12 cellular contexts compared by ENCODE assay signal in genomic region chr21:35614412-35614901, GRCh38.
A peak's percentile ranks its signal among the peaks of the same experiment; 100 is the strongest.
DNase-seq lines count a peak whose midpoint lies in the region; ATAC-seq, FAIRE-seq and TF ChIP-seq lines count a peak whose summit lies in the region.
"Had no signal": no experiment of that assay in that cellular context is flagged by ENCODE, and none has a peak within 500 bp of the region (broad histone marks: within the 10 kb centered on the region; RNA-seq: fewer than 3 reads in every experiment).

No MANE protein-coding gene starts in this region.

- H2BK20ac ChIP-seq in H1 (ENCODE audit: low read length) = 0 out of 2 replicates have a peak overlapping the region, but pooled peaks have one; percentile 6

- no peaks in the 10 kb centered on the region for H3F3A ChIP-seq in GM23338 (replicated peaks; ENCODE audit: low read depth)

- 0 out of 2 replicates have a peak overlapping the region, but pooled peaks have one; percentile 1 for H2BK15ac ChIP-seq in H1 (ENCODE audit: low read length)

- H3K4me3 ChIP-seq in GM23338 (no peak overlapping the region), H1 (ENCODE audit: extremely low read depth in 1 of 4, insufficient read depth in 2 of 4, low read depth in 3 of 4, low read length in 4 of 4) (no peak overlapping the region), trophoblast cell (ENCODE audit: low read depth, low read length) (no peak overlapping the region), stomach (no peak overlapping the region)

- intact Hi-C loops in stomach (cut with DNase I; ENCODE audit: low total_unique reads) = no loop called here

- CTCF ChIA-PET in H1 (lab: Charles Lee; ENCODE audit: partially characterized antibody) = no interaction called here

- H2AK5ac ChIP-seq in H1 (ENCODE audit: low read depth, low read length) = no peak overlapping the region
- no peak overlapping the region for H2AK5ac ChIP-seq in trophoblast cell (ENCODE audit: low read length)

- no peak overlapping the region for H3K9ac ChIP-seq in H1 (replicated peaks in 1 of 4; ENCODE audit: extremely low read depth in 1 of 4, low read depth in 3 of 4, low read length in 3 of 4)
- no peak overlapping the region for H3K9ac ChIP-seq in trophoblast cell (ENCODE audit: low read length)

- H3K27me3 ChIP-seq in GM23338 (ENCODE audit: insufficient read depth) = no peaks in the 10 kb centered on the region
- no peaks in the 10 kb centered on the region for H3K27me3 ChIP-seq in H1 (replicated peaks in 1 of 4; ENCODE audit: control insufficient read depth in 3 of 4, extremely low read depth in 1 of 4, insufficient read depth in 3 of 4, low read length in 3 of 4)
- H3K27me3 ChIP-seq in trophoblast cell (ENCODE audit: insufficient read depth, low read length) = no peaks in the 10 kb centered on the region
- H3K27me3 ChIP-seq in stomach = no peaks in the 10 kb centered on the region

- H3K9me3 Mint-ChIP-seq in GM23338 = no peaks in the 10 kb centered on the region
- H3K9me3 Mint-ChIP-seq: activated CD4-positive, alpha-beta memory T cell treated with anti-CD3 and anti-CD28 coated beads, Interleukin-2, amount 10 ng/mL, durations not matched to agents 7 days and 5 days; CD8-positive, alpha-beta T cell; naive B cell had no signal

- H2AFZ ChIP-seq in GM23338 (0 out of 2 replicates have a peak overlapping the region, but pooled peaks have one; percentile 19), H1 (ENCODE audit: low read length) (peak overlapping the region; percentile 31; the same call in 1 of the 2 replicates), trophoblast cell (ENCODE audit: insufficient read depth, low read length, poor library complexity) (no peak overlapping the region)

- ATAC-seq in GM23338 (no peak), HG03469 (IDR thresholded peaks at IDR 0.05; ENCODE audit: unreplicated experiment) (no peak)
- ATAC-seq: CD8-positive, alpha-beta T cell had no signal

- H4K5ac ChIP-seq in H1 (ENCODE audit: insufficient read length, low read depth, low read length) = no peak overlapping the region

- no peak overlapping the region for H3K4me3 Mint-ChIP-seq in GM23338
- H3K4me3 Mint-ChIP-seq: activated CD4-positive, alpha-beta memory T cell treated with anti-CD3 and anti-CD28 coated beads, Interleukin-2, amount 10 ng/mL, durations not matched to agents 7 days and 5 days; CD8-positive, alpha-beta T cell; naive B cell had no signal

- peak overlapping the region; percentile 25 for H4K91ac ChIP-seq in H1 (replicated peaks; ENCODE audit: insufficient read length, low read length)
- no peak overlapping the region for H4K91ac ChIP-seq in trophoblast cell (ENCODE audit: low read depth, low read length)

- no peak overlapping the region for H2BK120ac ChIP-seq in H1 (replicated peaks; ENCODE audit: low read depth, low read length)
- H2BK120ac ChIP-seq in trophoblast cell (ENCODE audit: insufficient read depth, low read length, poor library complexity) = peak overlapping the region; percentile 5

- DNase-seq in GM23338 (ENCODE audit: low spot score) (no peak), NCI-H345 (lab: John Stamatoyannopoulos, UW) (peak; percentile 77), H1 (ENCODE audit: low read depth in 1 of 2, low spot score in 2 of 2) (no peak), trophoblast cell (peak; percentile 64 to 86), NCI-H1694 (lab: John Stamatoyannopoulos, UW) (no peak), stomach (no peak)
- DNase-seq: activated CD4-positive, alpha-beta memory T cell treated with anti-CD3 and anti-CD28 coated beads, Interleukin-2, amount 10 ng/mL, durations not matched to agents 7 days and 5 days; CD8-positive, alpha-beta T cell; naive B cell; NCI-H2171 treated with DMSO at 0.1 percent for 48 hours; T-helper 2 cell had no signal

- H4K20me1 ChIP-seq in GM23338 (replicated peaks; ENCODE audit: insufficient read depth) (no peaks in the 10 kb centered on the region), H1 (replicated peaks in 1 of 2; ENCODE audit: control insufficient read depth in 1 of 2, insufficient read depth in 2 of 2, low read length in 2 of 2) (no peaks in the 10 kb centered on the region)

- WGBS in H1 (ENCODE audit: extremely low coverage in 1 of 2, insufficient coverage in 1 of 2, insufficient read length in 1 of 2, insufficient replicate concordance in 2 of 2, low coverage in 1 of 2, low lambda C conversion rate in 2 of 2, missing lambda C conversion rate in 1 of 2), 2 experiments = 91% methylated on average over 4 of the region's 4 CpGs; no CpG with 5 or more reads in 1 of the 2 experiments
- no CpG with 5 or more reads among the region's 4 CpGs for WGBS in trophoblast cell (ENCODE audit: extremely low coverage, insufficient coverage, insufficient read length)
- WGBS in stomach, 5 donors = 38 to 61% (median 59%) methylated on average over 4 of the region's 4 CpGs

- H3K4me2 ChIP-seq in GM23338 (no peak overlapping the region), H1 (ENCODE audit: insufficient read depth in 1 of 2, low read depth in 2 of 2, low read length in 2 of 2) (no peak overlapping the region), trophoblast cell (ENCODE audit: low read length) (no peak overlapping the region)

- no peak overlapping the region for H3K56ac ChIP-seq in H1 (replicated peaks; ENCODE audit: insufficient read length, low read depth, low read length)

- H3K4me1 Mint-ChIP-seq in GM23338 = peaks cover 11% of the 10 kb centered on the region; the same call in 2 of the 3 replicates
- H3K4me1 Mint-ChIP-seq: activated CD4-positive, alpha-beta memory T cell treated with anti-CD3 and anti-CD28 coated beads, Interleukin-2, amount 10 ng/mL, durations not matched to agents 7 days and 5 days had no signal

- no peak overlapping the region for H3K18ac ChIP-seq in H1 (ENCODE audit: extremely low read depth, low read length)
- H3K18ac ChIP-seq in trophoblast cell (ENCODE audit: low read length) = peak overlapping the region; percentile 23

- H4K8ac ChIP-seq in H1 (ENCODE audit: extremely low read depth, insufficient read depth, low read length) = no peak overlapping the region
- H4K8ac ChIP-seq in trophoblast cell (ENCODE audit: low read depth, low read length) = no peak overlapping the region

- H3K14ac ChIP-seq in H1 (ENCODE audit: insufficient read length) (no peak overlapping the region), trophoblast cell (ENCODE audit: low read length) (no peak overlapping the region)

- H4K12ac ChIP-seq in trophoblast cell (ENCODE audit: low read depth, low read length) = no peak overlapping the region

- POLR2A ChIA-PET in H1 (lab: Charles Lee; ENCODE audit: partially characterized antibody) = no interaction called here

- H3K27me3 Mint-ChIP-seq in GM23338 (ENCODE audit: insufficient read depth, low read depth, poor library complexity) = no peaks in the 10 kb centered on the region

- TF ChIP-seq POLR2A in H1 (IDR thresholded peaks at IDR 0.05; ENCODE audit: control extremely low read depth in 1 of 2, low read depth in 2 of 2, low read length in 2 of 2) (no peak), stomach (IDR thresholded peaks at IDR 0.05) (no peak)

- H3K27ac Mint-ChIP-seq in GM23338 = no peak overlapping the region
- H3K27ac Mint-ChIP-seq: activated CD4-positive, alpha-beta memory T cell treated with anti-CD3 and anti-CD28 coated beads, Interleukin-2, amount 10 ng/mL, durations not matched to agents 7 days and 5 days; CD8-positive, alpha-beta T cell had no signal

- no peak overlapping the region for H3K27ac ChIP-seq in GM23338 (ENCODE audit: low read depth)
- no peak overlapping the region for H3K27ac ChIP-seq in H1 (ENCODE audit: low read depth, low read length)
- H3K27ac ChIP-seq in trophoblast cell (ENCODE audit: low read depth, low read length) = no peak overlapping the region
- no peak overlapping the region for H3K27ac ChIP-seq in stomach

- H3K9me3 ChIP-seq in H1 (ENCODE audit: insufficient read depth in 2 of 2, low read depth in 1 of 2, low read length in 1 of 2) (0 out of 4 replicates have a peak, but pooled peaks cover 0 to 4% of the 10 kb centered on the region in 2 experiments), trophoblast cell (ENCODE audit: insufficient read depth, low read depth, low read length) (peaks cover 2% of the 10 kb centered on the region), stomach (no peaks in the 10 kb centered on the region)

- no peak overlapping the region for H3K23ac ChIP-seq in H1 (ENCODE audit: insufficient read length)
- H3K23ac ChIP-seq in trophoblast cell (ENCODE audit: low read length) = no peak overlapping the region

- H3K79me2 ChIP-seq in GM23338 (replicated peaks; ENCODE audit: insufficient read depth) (no peaks in the 10 kb centered on the region), H1 (ENCODE audit: control insufficient read depth in 1 of 2, insufficient read depth in 2 of 2, low read length in 2 of 2) (no peaks in the 10 kb centered on the region), trophoblast cell (ENCODE audit: control insufficient read depth, insufficient read depth, low read length, poor library complexity) (no peaks in the 10 kb centered on the region)

- H3K4me1 ChIP-seq in GM23338 (ENCODE audit: insufficient read depth) (no peaks in the 10 kb centered on the region; the same call in 1 of the 2 replicates), H1 (replicated peaks in 1 of 4; ENCODE audit: control insufficient read depth in 3 of 4, insufficient read depth in 4 of 4, low read length in 3 of 4) (no peaks in the 10 kb centered on the region; a peak in 1 of 7 replicates), trophoblast cell (ENCODE audit: control insufficient read depth in 1 of 2, insufficient read depth in 2 of 2, low read length in 2 of 2) (peaks cover 4 to 5% of the 10 kb centered on the region in 2 experiments), stomach (peaks cover 0 to 4% (median 0%) of the 10 kb centered on the region in 4 donors)

- H3K4ac ChIP-seq in H1 (replicated peaks; ENCODE audit: insufficient read length, low read depth, low read length) = no peak overlapping the region
- H3K4ac ChIP-seq in trophoblast cell (ENCODE audit: low read depth, low read length) = no peak overlapping the region

- no peaks in the 10 kb centered on the region for H3K79me1 ChIP-seq in H1 (ENCODE audit: low read depth, low read length)
- H3K79me1 ChIP-seq in trophoblast cell (ENCODE audit: low read length) = no peaks in the 10 kb centered on the region

- H3K36me3 Mint-ChIP-seq in GM23338 (ENCODE audit: low read depth) = no peaks in the 10 kb centered on the region
- H3K36me3 Mint-ChIP-seq: CD8-positive, alpha-beta T cell; naive B cell had no signal

- TF ChIP-seq EP300 in H1 (IDR thresholded peaks at IDR 0.05; ENCODE audit: borderline replicate concordance in 1 of 2, low read depth in 2 of 2, low read length in 2 of 2) (no peak), stomach (IDR thresholded peaks at IDR 0.05) (no peak)

- TF ChIP-seq CTCF in GM23338 (conservative IDR thresholded peaks at IDR 0.05; ENCODE audit: low read depth in 2 of 2) (no peak), H1 (IDR thresholded peaks at IDR 0.05; ENCODE audit: control extremely low read depth in 1 of 3, insufficient read depth in 1 of 3, low read depth in 1 of 3, low read length in 3 of 3) (no peak), stomach (IDR thresholded peaks at IDR 0.05) (no peak)

- no peaks in the 10 kb centered on the region for H3K9me2 ChIP-seq in GM23338 (ENCODE audit: insufficient read depth)

- FAIRE-seq in H1 (lab: Jason Lieb, UNC) = no peak

- H2BK5ac ChIP-seq in H1 (ENCODE audit: low read depth, low read length) (no peak overlapping the region), trophoblast cell (ENCODE audit: low read depth, low read length, poor library complexity) (no peak overlapping the region)

- H3K36me3 ChIP-seq in GM23338 (ENCODE audit: insufficient read depth) (no peaks in the 10 kb centered on the region), H1 (ENCODE audit: control insufficient read depth in 2 of 4, insufficient read depth in 4 of 4, low read length in 3 of 4) (no peaks in the 10 kb centered on the region), trophoblast cell (ENCODE audit: control insufficient read depth in 1 of 2, insufficient read depth in 2 of 2, low read length in 2 of 2) (no peaks in the 10 kb centered on the region), stomach (no peaks in the 10 kb centered on the region)

- TF ChIP-seq RAD21 in H1 (IDR thresholded peaks at IDR 0.05 in 1 of 2, conservative IDR thresholded peaks at IDR 0.05 in 1 of 2; ENCODE audit: low read depth in 2 of 2, low read length in 2 of 2) = no peak

- H3K23me2 ChIP-seq in H1 (ENCODE audit: low read depth, low read length) = no peaks in the 10 kb centered on the region

- H2BK12ac ChIP-seq in H1 (ENCODE audit: low read depth, low read length) (no peak overlapping the region), trophoblast cell (ENCODE audit: low read length) (no peak overlapping the region)

Comparison
In these comparisons a context has a peak if more than half of its experiments do, and no peak if none do; other contexts are left out.
1. DNase-seq: peak in NCI-H345 (single experiment) and trophoblast cell (2 of 2); none in GM23338 (single experiment), H1 (0 of 2), NCI-H1694 (single experiment) and stomach (single experiment).